In genomic region chr16:17194190-17194780, GRCh38 we compare ENCODE assay signal across 8 cellular contexts.
A peak's percentile ranks its signal among the peaks of the same experiment; 100 is the strongest.
DNase-seq lines count a peak whose midpoint lies in the region; ATAC-seq and TF ChIP-seq lines count a peak whose summit lies in the region.

No MANE protein-coding gene starts in this region.

- ATAC-seq in GM18867 (IDR thresholded peaks at IDR 0.05; ENCODE audit: unreplicated experiment), result no peak

- DNase-seq in GM13976 (ENCODE audit: low spot score) (peak; percentile 66), RPMI8226 (peak; percentile 54), hepatic stellate cell (ENCODE audit: low spot score) (peak; percentile 22), HCEC 1CT (no peak), NOMO-1 treated with dmso at 0.1 percent for 144 hours (lab: John Stamatoyannopoulos, UW; ENCODE audit: unreplicated experiment) (no peak)
- peak; percentile 62 for DNase-seq in activated naive CD4-positive, alpha-beta T cell treated with Interleukin-2 at 50 U/mL for 16 hours
- peak; percentile 73 for DNase-seq in stimulated activated CD4-positive, alpha-beta T cell treated with anti-CD3 and anti-CD28 coated beads, Interleukin-15, amount 100 ng/mL, for 24 hours

- peak; percentile 47 for TF ChIP-seq CTCF in GM13976 (IDR thresholded peaks at IDR 0.05; ENCODE audit: borderline replicate concordance, control extremely low read depth, extremely low read depth, insufficient read depth, missing control alignments)

- in situ Hi-C loops in GM13976 (cut with MboI; ENCODE audit: low sequenced_read_pairs, unreplicated experiment), result loop anchor here (25.0 kb wide), 1 partner anchor 332 kb away; no protein-coding TSS in a partner anchor

Comparison
In these comparisons a context has a peak if more than half of its experiments do, and no peak if none do; other contexts are left out.
1. DNase-seq: peak in GM13976 (single experiment), RPMI8226 (single experiment), activated naive CD4-positive, alpha-beta T cell treated with Interleukin-2 at 50 U/mL for 16 hours (single experiment), hepatic stellate cell (single experiment) and stimulated activated CD4-positive, alpha-beta T cell treated with anti-CD3 and anti-CD28 coated beads, Interleukin-15, amount 100 ng/mL, for 24 hours (single experiment); none in HCEC 1CT (single experiment) and NOMO-1 treated with dmso at 0.1 percent for 144 hours (single experiment).